11 cellular contexts compared by ENCODE assay signal in the genomic region with DNA sequence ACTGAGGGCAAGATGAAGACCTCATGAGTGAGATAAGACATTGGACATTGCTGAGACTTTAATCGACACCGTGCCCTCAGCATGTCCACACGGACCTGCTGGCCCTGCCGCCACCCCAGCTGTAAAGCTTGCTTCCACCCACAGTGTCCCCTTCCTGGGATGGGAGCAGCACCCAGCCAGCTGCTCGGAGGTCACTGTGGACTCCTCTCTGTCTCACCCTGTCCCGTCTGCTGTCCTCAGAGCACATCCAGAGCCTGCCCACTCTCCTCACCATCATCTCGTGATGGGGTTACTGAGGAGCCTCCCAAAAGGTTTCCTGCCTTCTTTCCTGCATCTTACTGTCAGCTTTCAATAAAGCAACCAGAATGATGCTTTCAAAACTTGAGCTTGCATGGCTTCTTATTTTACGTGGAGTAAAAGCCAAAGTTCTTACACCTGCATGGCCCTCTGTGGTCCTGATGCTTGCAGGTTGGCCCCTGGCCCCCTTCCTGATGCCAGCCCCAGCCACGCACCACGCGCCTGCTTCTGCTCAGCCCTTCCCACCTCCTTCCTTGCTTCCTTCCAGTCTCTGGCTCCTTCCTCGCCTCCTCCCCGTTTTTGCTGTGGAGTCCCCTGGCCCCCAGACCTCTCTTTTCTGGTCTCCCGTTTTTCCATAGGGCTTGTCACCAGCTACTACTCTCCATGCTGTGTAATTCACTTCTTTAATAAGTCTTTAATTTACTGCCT.
DNase-seq lines count a peak whose midpoint lies in the region; ATAC-seq and TF ChIP-seq lines count a peak whose summit lies in the region.
"Had no signal": no experiment of that assay in that cellular context is flagged by ENCODE, and none has a peak within 500 bp of the region (broad histone marks: within the 10 kb centered on the region; RNA-seq: fewer than 3 reads in every experiment).

No MANE protein-coding gene starts in this region.

- H3K9me3 ChIP-seq in heart right ventricle (peaks cover 0 to 2% (median 0%) of the 10 kb centered on the region in 11 donors), transverse colon (no peaks in the 10 kb centered on the region), ovary (no peaks in the 10 kb centered on the region)
- H3K9me3 ChIP-seq: uterus had no signal

- no peak for DNase-seq in heart right ventricle
- DNase-seq in left ventricle myocardium superior: no peak
- peak; percentile 17 to 21 for DNase-seq in activated T-cell treated with anti-CD3 and anti-CD28 coated beads, Interleukin-2, amount 50 U/mL, for 48 hours
- peak; percentile 49 for DNase-seq in mesenteric fat pad (ENCODE audit: low spot score)
- no peak for DNase-seq in transverse colon
- no peak for DNase-seq in ovary
- DNase-seq in NCI-H226: no peak
- DNase-seq: amniotic stem cell, NCI-H1092 treated with DMSO at 0.1 percent for 48 hours, uterus had no signal

- H3K4me3 ChIP-seq in heart right ventricle (peak overlapping the region in 6 of 10 donors; percentile 56 to 59 (median 58)), transverse colon (no peak overlapping the region), ovary (no peak overlapping the region)
- H3K4me3 ChIP-seq: uterus had no signal

- TF ChIP-seq POLR2A in transverse colon (IDR thresholded peaks at IDR 0.05) (no peak), ovary (IDR thresholded peaks at IDR 0.05) (no peak)

- H3K27ac ChIP-seq in heart right ventricle (peak overlapping the region in 6 of 10 donors; percentile 90 to 94 (median 92)), transverse colon (peak overlapping the region; percentile 84 to 88 (median 87)), ovary (peak overlapping the region in 1 of 2 donors; percentile 60)

- 57 to 70% methylated on average over 14 of the region's 14 CpGs for WGBS in heart right ventricle, 2 donors
- 71 to 77% methylated on average over 7 to 14 of the region's 14 CpGs for WGBS in transverse colon (ENCODE audit: low coverage in 1 of 2), 2 donors
- 83 to 87% (median 84%) methylated on average over 14 of the region's 14 CpGs for WGBS in ovary, 3 donors

- TF ChIP-seq CTCF in heart right ventricle (IDR thresholded peaks at IDR 0.05): no peak
- no peak for TF ChIP-seq CTCF in transverse colon (IDR thresholded peaks at IDR 0.05)
- TF ChIP-seq CTCF in ovary (IDR thresholded peaks at IDR 0.05): no peak

- H3K4me1 ChIP-seq in heart right ventricle (peaks cover 11 to 90% (median 68%) of the 10 kb centered on the region in 9 donors), transverse colon (peaks cover 43 to 91% (median 60%) of the 10 kb centered on the region in 4 donors), ovary (ENCODE audit: insufficient read depth) (peaks cover 19% of the 10 kb centered on the region)

- H3K36me3 ChIP-seq in heart right ventricle: peaks cover 0 to 3% (median 0%) of the 10 kb centered on the region in 9 donors
- no peaks in the 10 kb centered on the region for H3K36me3 ChIP-seq in transverse colon
- no peaks in the 10 kb centered on the region for H3K36me3 ChIP-seq in ovary
- H3K36me3 ChIP-seq: uterus had no signal

- no peak for ATAC-seq in heart right ventricle
- ATAC-seq in left ventricle myocardium superior: no peak
- no peak for ATAC-seq in HG03432 (IDR thresholded peaks at IDR 0.05; ENCODE audit: unreplicated experiment)

- intact Hi-C loops in heart right ventricle (cut with DNase I) (no loop called here), left ventricle myocardium superior (cut with micrococcal nuclease) (no loop called here), transverse colon (cut with DNase I; ENCODE audit: low total_unique reads) (no loop called here), ovary (cut with DNase I) (no loop called here)

- H3K27me3 ChIP-seq in heart right ventricle (no peaks in the 10 kb centered on the region), transverse colon (no peaks in the 10 kb centered on the region), ovary (no peaks in the 10 kb centered on the region)
- H3K27me3 ChIP-seq: uterus had no signal

- in situ Hi-C loops in transverse colon (cut with MboI; ENCODE audit: low pct_ligation_motif_present in 1 of 4, low pct_unique_long_range_greater_than_20kb in 1 of 4, low sequenced_read_pairs in 3 of 4): no loop called here

- no peak for TF ChIP-seq EP300 in transverse colon (IDR thresholded peaks at IDR 0.05; ENCODE audit: low read depth)
- TF ChIP-seq EP300 in ovary (IDR thresholded peaks at IDR 0.05): no peak

Comparison
In these comparisons a context has a peak if more than half of its experiments do, and no peak if none do; other contexts are left out.
1. DNase-seq: peak in activated T-cell treated with anti-CD3 and anti-CD28 coated beads, Interleukin-2, amount 50 U/mL, for 48 hours (2 of 2) and mesenteric fat pad (single experiment); none in heart right ventricle (0 of 2), left ventricle myocardium superior (single experiment), transverse colon (single experiment), ovary (0 of 5) and NCI-H226 (single experiment).
2. H3K4me3 ChIP-seq: peak in heart right ventricle (6 of 10); none in transverse colon (0 of 4) and ovary (single experiment).